ENCODE assay signal across 30 cellular contexts in the genomic region with DNA sequence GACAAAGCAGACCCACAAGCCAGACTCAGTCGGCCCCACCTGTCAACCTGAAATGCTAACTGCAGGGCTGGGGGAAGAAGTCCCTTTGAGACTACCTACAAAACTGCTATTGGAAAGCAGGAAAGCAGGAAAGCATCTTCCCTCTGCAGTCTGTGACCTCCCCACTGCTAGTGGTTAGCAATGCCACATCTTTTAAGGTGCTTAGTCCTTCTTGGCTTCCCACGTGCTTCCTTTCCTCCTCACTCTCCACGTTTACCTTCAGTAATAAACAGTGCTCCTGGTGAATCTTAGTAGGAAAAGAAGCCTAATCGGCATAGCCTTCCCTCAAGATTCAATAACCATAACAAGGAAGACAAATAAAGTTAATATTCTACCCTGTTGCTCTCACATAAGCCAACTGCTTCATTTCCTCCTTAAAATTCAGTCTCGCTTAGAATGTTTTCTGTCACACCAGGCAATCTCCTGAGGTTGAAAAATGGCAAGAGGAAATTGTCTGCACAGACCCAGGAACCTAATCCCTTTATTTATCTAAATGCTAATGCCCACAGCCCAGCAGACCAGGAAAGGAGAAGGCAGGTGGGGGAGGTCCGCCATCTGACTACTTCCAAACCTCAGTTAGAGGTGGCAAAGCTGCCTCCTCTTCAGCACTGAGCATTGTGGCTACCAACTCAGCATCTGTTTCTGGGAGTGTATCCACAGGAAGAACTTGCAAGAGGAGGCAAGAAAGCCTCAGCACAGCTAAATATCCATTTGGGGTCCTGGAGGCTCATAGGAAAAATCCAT.
DNase-seq lines count a peak whose midpoint lies in the region; ATAC-seq, FAIRE-seq and TF ChIP-seq lines count a peak whose summit lies in the region.
"Had no signal": no experiment of that assay in that cellular context is flagged by ENCODE, and none has a peak within 500 bp of the region (broad histone marks: within the 10 kb centered on the region; RNA-seq: fewer than 3 reads in every experiment).

No MANE protein-coding gene starts in this region.

- no peaks in the 10 kb centered on the region for H3K36me3 ChIP-seq in mesenchymal stem cell (ENCODE audit: control insufficient read depth in 1 of 2, insufficient read depth in 2 of 2, low read depth in 1 of 2, low read length in 2 of 2)
- H3K36me3 ChIP-seq: breast epithelium, MG63, upper lobe of right lung had no signal

- H3K14ac ChIP-seq in mesenchymal stem cell (ENCODE audit: low read length in 2 of 2): no peak overlapping the region

- H3K4me3 ChIP-seq in mesenchymal stem cell (ENCODE audit: insufficient read depth in 1 of 2, low read depth in 1 of 2, low read length in 2 of 2): no peak overlapping the region
- H3K4me3 ChIP-seq: breast epithelium, MG63, PC-9, upper lobe of right lung had no signal

- H2AFZ ChIP-seq in mesenchymal stem cell (ENCODE audit: low read depth, low read length): no peak overlapping the region
- H2AFZ ChIP-seq: PC-9 had no signal

- 22% methylated on average over 6 of the region's 6 CpGs for WGBS in mesenchymal stem cell

- H2BK12ac ChIP-seq in mesenchymal stem cell (ENCODE audit: low read length in 2 of 2): no peak overlapping the region

- H4K8ac ChIP-seq in mesenchymal stem cell (ENCODE audit: low read length): no peak overlapping the region

- no peak overlapping the region for H3K4ac ChIP-seq in mesenchymal stem cell (ENCODE audit: low read depth in 1 of 2, low read length in 2 of 2)

- no peak overlapping the region for H2BK5ac ChIP-seq in mesenchymal stem cell (ENCODE audit: low read depth, low read length, poor library complexity, severe bottlenecking)

- peak overlapping the region; percentile 71 for H4K91ac ChIP-seq in mesenchymal stem cell (ENCODE audit: low read length)

- DNase-seq in NCI-H146 (lab: John Stamatoyannopoulos, UW): peak; percentile 19
- DNase-seq in NCI-H146 treated with DMSO at 0.1 percent for 48 hours (lab: John Stamatoyannopoulos, UW; ENCODE audit: unreplicated experiment): no peak
- no peak for DNase-seq in mesenchymal stem cell
- no peak for DNase-seq in type B pancreatic cell (ENCODE audit: extremely low spot score, unreplicated experiment)
- DNase-seq in frontal cortex (ENCODE audit: low spot score in 2 of 2): no peak
- DNase-seq in foreskin keratinocyte: no peak
- DNase-seq: amygdala; Calu3; DMS79; GDM1; hypothalamus; left ventricle myocardium superior; MG63; naive thymus-derived CD8-positive, alpha-beta T cell; NCI-H1105 treated with DMSO at 0.1 percent for 48 hours; NCI-H2029 treated with DMSO at 0.1 percent for 48 hours; NCI-H524 treated with DMSO at 0.1 percent for 48 hours; PC-9; stimulated activated naive B cell treated with anti-CD40 and anti-IgM and Interleukin-4, amounts not matched to agents 10 μg/mL and 1 μg/mL and 100 μg/mL, for 72 hours; substantia nigra; upper lobe of right lung had no signal

- H3K9me3 Mint-ChIP-seq in brain (peaks cover 0 to 3% (median 0%) of the 10 kb centered on the region in 5 experiments), type B pancreatic cell (no peaks in the 10 kb centered on the region)
- H3K9me3 Mint-ChIP-seq: activated naive CD4-positive, alpha-beta T cell treated with anti-CD3 and anti-CD28 coated beads, Interleukin-2, amount 50 U/mL, for 24 hours; naive thymus-derived CD8-positive, alpha-beta T cell; stimulated activated naive B cell treated with anti-CD40 and anti-IgM and Interleukin-4, amounts not matched to agents 10 μg/mL and 1 μg/mL and 100 μg/mL, for 72 hours; T-helper 1 cell treated with Interleukin-12 subunit alpha and Interleukin-12 subunit beta and Interleukin-4 antibody, amounts not matched to agents 30 μg/mL and 1 μg/mL, for 36 hours had no signal

- no peak for ATAC-seq in HG03175 (IDR thresholded peaks at IDR 0.05; ENCODE audit: unreplicated experiment)
- no peak for ATAC-seq in foreskin keratinocyte
- ATAC-seq: left ventricle myocardium superior; naive thymus-derived CD8-positive, alpha-beta T cell; Right ventricle myocardium inferior; SK-N-SH treated with all-trans-retinoic acid at 6 μM for 48 hours; stimulated activated naive B cell treated with anti-CD40 and anti-IgM and Interleukin-4, amounts not matched to agents 10 μg/mL and 1 μg/mL and 100 μg/mL, for 72 hours; upper lobe of right lung had no signal

- no peak overlapping the region for H3K18ac ChIP-seq in mesenchymal stem cell (ENCODE audit: low read depth in 1 of 2, low read length in 2 of 2)

- H3K4me1 ChIP-seq in mesenchymal stem cell (ENCODE audit: control insufficient read depth, insufficient read depth, low read depth, low read length) (no peaks in the 10 kb centered on the region), foreskin keratinocyte (no peaks in the 10 kb centered on the region)
- H3K4me1 ChIP-seq: breast epithelium, upper lobe of right lung had no signal

- H3K4me1 Mint-ChIP-seq in brain (peaks cover 42% of the 10 kb centered on the region), type B pancreatic cell (ENCODE audit: unreplicated experiment) (peaks cover 16% of the 10 kb centered on the region)
- H3K4me1 Mint-ChIP-seq: activated naive CD4-positive, alpha-beta T cell treated with anti-CD3 and anti-CD28 coated beads, Interleukin-2, amount 50 U/mL, for 24 hours; naive thymus-derived CD8-positive, alpha-beta T cell; stimulated activated naive B cell treated with anti-CD40 and anti-IgM and Interleukin-4, amounts not matched to agents 10 μg/mL and 1 μg/mL and 100 μg/mL, for 72 hours had no signal

- H3K4me3 Mint-ChIP-seq in brain: no peak overlapping the region
- peak overlapping the region; percentile 19 for H3K4me3 Mint-ChIP-seq in type B pancreatic cell
- H3K4me3 Mint-ChIP-seq: activated naive CD4-positive, alpha-beta T cell treated with anti-CD3 and anti-CD28 coated beads, Interleukin-2, amount 50 U/mL, for 24 hours; naive thymus-derived CD8-positive, alpha-beta T cell; stimulated activated naive B cell treated with anti-CD40 and anti-IgM and Interleukin-4, amounts not matched to agents 10 μg/mL and 1 μg/mL and 100 μg/mL, for 72 hours; T-helper 1 cell treated with Interleukin-12 subunit alpha and Interleukin-12 subunit beta and Interleukin-4 antibody, amounts not matched to agents 30 μg/mL and 1 μg/mL, for 36 hours had no signal

- H2BK15ac ChIP-seq in mesenchymal stem cell (ENCODE audit: low read depth, poor library complexity, severe bottlenecking): no peak overlapping the region

- H3K36me3 Mint-ChIP-seq in brain: no peaks in the 10 kb centered on the region
- no peaks in the 10 kb centered on the region for H3K36me3 Mint-ChIP-seq in type B pancreatic cell
- H3K36me3 Mint-ChIP-seq: activated naive CD4-positive, alpha-beta T cell treated with anti-CD3 and anti-CD28 coated beads, Interleukin-2, amount 50 U/mL, for 24 hours; naive thymus-derived CD8-positive, alpha-beta T cell; stimulated activated naive B cell treated with anti-CD40 and anti-IgM and Interleukin-4, amounts not matched to agents 10 μg/mL and 1 μg/mL and 100 μg/mL, for 72 hours had no signal

- H3K23ac ChIP-seq in mesenchymal stem cell (ENCODE audit: low read length in 2 of 2): no peak overlapping the region

- no peak overlapping the region for H3K27ac ChIP-seq in mesenchymal stem cell (ENCODE audit: low read length, poor library complexity, severe bottlenecking)
- H3K27ac ChIP-seq in foreskin keratinocyte: no peak overlapping the region
- H3K27ac ChIP-seq: 22Rv1, breast epithelium, KMS-11, PC-9, upper lobe of right lung had no signal

- no peak overlapping the region for H2AK5ac ChIP-seq in mesenchymal stem cell (ENCODE audit: low read length, severe bottlenecking)

- TF ChIP-seq CTCF in brain (conservative IDR thresholded peaks at IDR 0.05) (no peak), type B pancreatic cell (conservative IDR thresholded peaks at IDR 0.05) (no peak), foreskin keratinocyte (conservative IDR thresholded peaks at IDR 0.05) (no peak)

- H3K27me3 ChIP-seq in mesenchymal stem cell (ENCODE audit: control insufficient read depth in 1 of 2, insufficient read depth in 1 of 2, low read length in 2 of 2) (no peaks in the 10 kb centered on the region), foreskin keratinocyte (no peaks in the 10 kb centered on the region)
- H3K27me3 ChIP-seq: MG63, upper lobe of right lung had no signal

- H3K4me2 ChIP-seq in mesenchymal stem cell (ENCODE audit: low read length, poor library complexity, severe bottlenecking): no peak overlapping the region
- H3K4me2 ChIP-seq: KMS-11, PC-9 had no signal

- no peak overlapping the region for H3K9ac ChIP-seq in mesenchymal stem cell (ENCODE audit: low read length)
- H3K9ac ChIP-seq: KMS-11 had no signal

- H3K9me3 ChIP-seq in mesenchymal stem cell (ENCODE audit: control insufficient read depth, low read length): no peaks in the 10 kb centered on the region
- H3K9me3 ChIP-seq: breast epithelium, MG63, upper lobe of right lung had no signal

- H2BK120ac ChIP-seq in mesenchymal stem cell (ENCODE audit: low read depth, low read length): no peak overlapping the region

- H3K27me3 Mint-ChIP-seq in brain (peaks cover 3% of the 10 kb centered on the region), type B pancreatic cell (no peaks in the 10 kb centered on the region)

- FAIRE-seq in frontal cortex (lab: Jason Lieb, UNC): no peak

- no peaks in the 10 kb centered on the region for H3K79me1 ChIP-seq in mesenchymal stem cell (replicated peaks; ENCODE audit: low read length, poor library complexity, severe bottlenecking)

- peak overlapping the region in 3 of 5 experiments; percentile 29 to 86 (median 69) for H3K27ac Mint-ChIP-seq in brain
- H3K27ac Mint-ChIP-seq in type B pancreatic cell: no peak overlapping the region
- H3K27ac Mint-ChIP-seq: activated naive CD4-positive, alpha-beta T cell treated with anti-CD3 and anti-CD28 coated beads, Interleukin-2, amount 50 U/mL, for 24 hours; stimulated activated naive B cell treated with anti-CD40 and anti-IgM and Interleukin-4, amounts not matched to agents 10 μg/mL and 1 μg/mL and 100 μg/mL, for 72 hours; T-helper 1 cell treated with Interleukin-12 subunit alpha and Interleukin-12 subunit beta and Interleukin-4 antibody, amounts not matched to agents 30 μg/mL and 1 μg/mL, for 36 hours had no signal
